ENCODE assay signal across 9 cellular contexts in genomic region chr22:21942939-21943338, GRCh38. TPM values are rescaled to one million over a fixed set of nuclear protein-coding genes. Genes with fewer than 3 reads are reported as not detected.
DNase-seq lines count a peak whose midpoint lies in the region; ATAC-seq and TF ChIP-seq lines count a peak whose summit lies in the region.
"Had no signal": no experiment of that assay in that cellular context is flagged by ENCODE, and none has a peak within 500 bp of the region (broad histone marks: within the 10 kb centered on the region; RNA-seq: fewer than 3 reads in every experiment).

No MANE protein-coding gene starts in this region.

- H3K9ac ChIP-seq in SK-N-SH: peak overlapping the region; percentile 56; the same call in 1 of the 2 replicates
- H3K9ac ChIP-seq in stomach smooth muscle (ENCODE audit: low read length in 2 of 2): peak overlapping the region in 1 of 2 donors; percentile 47

- H3K9me3 ChIP-seq in SK-N-SH (no peaks in the 10 kb centered on the region), right atrium auricular region (no peaks in the 10 kb centered on the region), stomach smooth muscle (ENCODE audit: control insufficient read depth in 2 of 2, low read length in 2 of 2) (no peaks in the 10 kb centered on the region)

- POLR2A ChIA-PET in SK-N-SH (lab: Yijun Ruan, JAX): no interaction called here

- no peak for TF ChIP-seq EP300 in SK-N-SH (IDR thresholded peaks at IDR 0.05; ENCODE audit: borderline replicate concordance in 1 of 2, low read depth in 1 of 2, low read length in 1 of 2)

- H3K9me3 Mint-ChIP-seq in activated naive CD4-positive, alpha-beta T cell treated with anti-CD3 and anti-CD28 coated beads, Interleukin-2, amount 50 U/mL, for 72 hours: no peaks in the 10 kb centered on the region

- ATAC-seq in SK-N-SH treated with all-trans-retinoic acid at 6 μM for 48 hours: no peak
- no peak for ATAC-seq in activated naive CD4-positive, alpha-beta T cell treated with anti-CD3 and anti-CD28 coated beads, Interleukin-2, amount 50 U/mL, for 72 hours

- TF ChIP-seq CTCF in SK-N-SH (IDR thresholded peaks at IDR 0.05): no peak
- TF ChIP-seq CTCF in right atrium auricular region (IDR thresholded peaks at IDR 0.05): no peak

- peaks cover 17 to 52% of the 10 kb centered on the region in 2 experiments; a peak in 3 of 4 replicates for H3K4me1 ChIP-seq in SK-N-SH (ENCODE audit: control insufficient read depth in 1 of 2, insufficient read depth in 2 of 2, low read depth in 1 of 2, low read length in 1 of 2)
- peaks cover 0 to 88% of the 10 kb centered on the region in 2 donors for H3K4me1 ChIP-seq in right atrium auricular region
- peaks cover 57% of the 10 kb centered on the region for H3K4me1 ChIP-seq in stomach smooth muscle (ENCODE audit: control insufficient read depth, insufficient read depth, low read length)

- peaks cover 35% of the 10 kb centered on the region for H3F3A ChIP-seq in SK-N-SH (replicated peaks; ENCODE audit: insufficient read depth)

- peaks cover 40% of the 10 kb centered on the region for H3K79me2 ChIP-seq in SK-N-SH (ENCODE audit: insufficient read depth)

- no peaks in the 10 kb centered on the region for H3K36me3 Mint-ChIP-seq in activated naive CD4-positive, alpha-beta T cell treated with anti-CD3 and anti-CD28 coated beads, Interleukin-2, amount 50 U/mL, for 72 hours

- H3K27ac ChIP-seq in SK-N-SH (ENCODE audit: low read depth in 2 of 2, low read length in 1 of 2) (peak overlapping the region; percentile 14 to 92; a peak in 3 of 4 replicates), right atrium auricular region (peak overlapping the region; percentile 94), stomach smooth muscle (ENCODE audit: low read length) (peak overlapping the region; percentile 85)

- TF ChIP-seq RAD21 in SK-N-SH (IDR thresholded peaks at IDR 0.05; ENCODE audit: low read length): no peak

- CTCF ChIA-PET in SK-N-SH (lab: Yijun Ruan, JAX): interaction anchor here (8.6 kb wide), 1 partner anchor 7 kb away, joined by 173 read pairs; the partner anchor contains the start of gene PPM1F

- H3K4me2 ChIP-seq in SK-N-SH: peak overlapping the region; percentile 67

- H3K36me3 ChIP-seq in SK-N-SH (replicated peaks in 1 of 2; ENCODE audit: control insufficient read depth in 1 of 2, insufficient read depth in 2 of 2, low read length in 1 of 2) (peaks cover 9 to 20% of the 10 kb centered on the region in 2 experiments), right atrium auricular region (peaks cover 26% of the 10 kb centered on the region), stomach smooth muscle (ENCODE audit: control insufficient read depth in 2 of 2, insufficient read depth in 2 of 2, low read length in 2 of 2) (peaks cover 14 to 17% of the 10 kb centered on the region in 2 donors)

- H3K27me3 ChIP-seq in SK-N-SH (ENCODE audit: insufficient read depth) (no peaks in the 10 kb centered on the region), right atrium auricular region (no peaks in the 10 kb centered on the region), stomach smooth muscle (ENCODE audit: control insufficient read depth in 1 of 2, insufficient read depth in 2 of 2, low read length in 2 of 2) (no peaks in the 10 kb centered on the region)

- H3K4me3 ChIP-seq in SK-N-SH (ENCODE audit: low read depth in 2 of 2, low read length in 1 of 2): no peak overlapping the region; a peak in 1 of 4 replicates
- no peak overlapping the region for H3K4me3 ChIP-seq in right atrium auricular region
- peak overlapping the region in 1 of 2 donors; percentile 55 for H3K4me3 ChIP-seq in stomach smooth muscle (ENCODE audit: low read length in 2 of 2)

- DNase-seq in SK-N-SH (no peak), right atrium auricular region (ENCODE audit: low spot score) (no peak), DMS153 (lab: John Stamatoyannopoulos, UW) (no peak), DMS153 treated with DMSO at 0.1 percent for 48 hours (lab: John Stamatoyannopoulos, UW; ENCODE audit: unreplicated experiment) (no peak), NCI-H1105 treated with DMSO at 0.1 percent for 48 hours (lab: John Stamatoyannopoulos, UW) (no peak)
- no peak for DNase-seq in activated naive CD4-positive, alpha-beta T cell treated with anti-CD3 and anti-CD28 coated beads, Interleukin-2, amount 50 U/mL, for 72 hours (ENCODE audit: low spot score in 2 of 2)
- DNase-seq: MM.1S had no signal

- WGBS in SK-N-SH (ENCODE audit: low lambda C conversion rate): 80% methylated on average over 9 of the region's 9 CpGs

- H3K27ac Mint-ChIP-seq in activated naive CD4-positive, alpha-beta T cell treated with anti-CD3 and anti-CD28 coated beads, Interleukin-2, amount 50 U/mL, for 72 hours: peak overlapping the region; percentile 75 to 90

- peak overlapping the region; percentile 65; the same call in 1 of the 2 replicates for H2AFZ ChIP-seq in SK-N-SH (ENCODE audit: low read depth)

- H3K9me2 ChIP-seq in SK-N-SH: no peaks in the 10 kb centered on the region

- no peaks in the 10 kb centered on the region for H4K20me1 ChIP-seq in SK-N-SH (ENCODE audit: insufficient read depth)

TF ChIP-seq in SK-N-SH, 30 proteins besides CTCF, POLR2A, EP300 and RAD21:
- TF ChIP-seq ELF1 (IDR thresholded peaks at IDR 0.05) (no peak), GATA2 (CRISPR knock-in tag; IDR thresholded peaks at IDR 0.05) (no peak), REST (IDR thresholded peaks at IDR 0.05; ENCODE audit: low read depth, low read length) (no peak)

TF ChIP-seq in SK-N-SH treated with all-trans-retinoic acid at 6 μM for 48 hours, 23 proteins besides CTCF, POLR2A, EP300 and RAD21 (continues in another document):
- TF ChIP-seq ZNF70 (CRISPR knock-in tag; IDR thresholded peaks at IDR 0.05) (no peak), GLIS3 (CRISPR knock-in tag; IDR thresholded peaks at IDR 0.05) (no peak), TCF4 (CRISPR knock-in tag; IDR thresholded peaks at IDR 0.05; ENCODE audit: borderline replicate concordance) (no peak), BACH2 (CRISPR knock-in tag; IDR thresholded peaks at IDR 0.05; ENCODE audit: borderline replicate concordance) (no peak), CREB5 (CRISPR knock-in tag; IDR thresholded peaks at IDR 0.05; ENCODE audit: low read depth) (no peak), PATZ1 (CRISPR knock-in tag; IDR thresholded peaks at IDR 0.05; ENCODE audit: borderline replicate concordance) (no peak), ZNF565 (CRISPR knock-in tag; conservative IDR thresholded peaks at IDR 0.05; ENCODE audit: low read depth) (no peak), ARNTL (CRISPR knock-in tag; IDR thresholded peaks at IDR 0.05; ENCODE audit: borderline replicate concordance, low read depth) (no peak), ZC3H10 (CRISPR knock-in tag; IDR thresholded peaks at IDR 0.05) (no peak), POU6F1 (CRISPR knock-in tag; IDR thresholded peaks at IDR 0.05; ENCODE audit: borderline replicate concordance, low read depth) (no peak)

RNA-seq across cellular contexts. Expression of gene PPM1F, which starts 9.7 kb away (rescaled TPM):
- 29.6 and 33.8 TPM in 2 replicates for polyA plus RNA-seq in SK-N-SH (2012; rRNA removed)
- 16.4 and 24.2 TPM in 2 replicates for polyA plus RNA-seq in SK-N-SH (2012; cell fraction: cytosol; rRNA removed)
- 42.7 and 51.1 TPM in 2 replicates for polyA plus RNA-seq in SK-N-SH (2012; cell fraction: nucleus; rRNA removed)
- total RNA-seq in activated naive CD4-positive, alpha-beta T cell treated with anti-CD3 and anti-CD28 coated beads, Interleukin-2, amount 50 U/mL, for 72 hours: 10 to 100 TPM; 16.8 to 17.5 TPM
- 10 to 100 TPM; 17.0 to 29.6 TPM for total RNA-seq in right atrium auricular region

RNA-seq across cellular contexts. Expression of gene TOP3B, which starts 39.6 kb away (rescaled TPM):
- polyA plus RNA-seq in SK-N-SH (2012; rRNA removed): 14.4 and 17.4 TPM in 2 replicates
- 5.6 and 9.3 TPM in 2 replicates for polyA plus RNA-seq in SK-N-SH (2012; cell fraction: cytosol; rRNA removed)
- polyA plus RNA-seq in SK-N-SH (2012; cell fraction: nucleus; rRNA removed): 81.6 and 88.5 TPM in 2 replicates
- 10 to 100 TPM; 41.4 to 42.7 TPM for total RNA-seq in activated naive CD4-positive, alpha-beta T cell treated with anti-CD3 and anti-CD28 coated beads, Interleukin-2, amount 50 U/mL, for 72 hours
- total RNA-seq in right atrium auricular region: 10 to 100 TPM; 11.5 to 12.3 TPM
